Comparison of ENCODE assay signal across 22 cellular contexts in genomic region chr12:131757111-131757510, GRCh38.
"Had no signal": no experiment of that assay in that cellular context is flagged by ENCODE, and none has a peak within 500 bp of the region (broad histone marks: within the 10 kb centered on the region; RNA-seq: fewer than 3 reads in every experiment).

No MANE protein-coding gene starts in this region.

- DNase-seq: activated B cell treated with CpG ODN at 0.5 μM for 24 hours; activated CD4-positive, alpha-beta memory T cell treated with anti-CD3 and anti-CD28 coated beads for 36 hours; activated CD4-positive, alpha-beta T cell treated with anti-CD3 and anti-CD28 coated beads for 1 hour; activated CD4-positive, alpha-beta T cell treated with anti-CD3 and anti-CD28 coated beads, Interleukin-2, amount 10 ng/mL, durations not matched to agents 24 days and 14 days; activated CD8-positive, alpha-beta memory T cell treated with anti-CD3 and anti-CD28 coated beads, Interleukin-2, amount 50 U/mL, for 48 hours; activated effector memory CD4-positive, alpha-beta T cell treated with Interleukin-2 at 50 U/mL for 16 hours; activated naive CD4-positive, alpha-beta T cell treated with anti-CD3 and anti-CD28 coated beads for 36 hours; activated naive CD8-positive, alpha-beta T cell treated with anti-CD3 and anti-CD28 coated beads for 36 hours; activated T-cell treated with anti-CD3 and anti-CD28 coated beads, Interleukin-2, amount 50 U/mL, for 1 hour; brain microvascular endothelial cell; cerebellar nuclear complex; Karpas-422; MM.1S; NCI-H1105; NCI-H1436; NCI-H1694 treated with DMSO at 0.1 percent for 48 hours; NCI-H2029 treated with DMSO at 0.1 percent for 48 hours; NCI-H510A treated with DMSO at 0.1 percent for 48 hours; NCI-H69; Peyer's patch; SHP77 treated with DMSO at 0.1 percent for 48 hours had no signal

- H3K27ac ChIP-seq: brain microvascular endothelial cell, cardiac muscle cell, Peyer's patch had no signal

- H3K27me3 ChIP-seq: brain microvascular endothelial cell, cardiac muscle cell, Peyer's patch had no signal

- H3K9me3 ChIP-seq: Peyer's patch had no signal

- H3K4me1 ChIP-seq: Peyer's patch had no signal

- H3K4me3 ChIP-seq: cardiac muscle cell, Peyer's patch had no signal
